Comparison of ENCODE assay signal across 1 cellular context in the genomic region with DNA sequence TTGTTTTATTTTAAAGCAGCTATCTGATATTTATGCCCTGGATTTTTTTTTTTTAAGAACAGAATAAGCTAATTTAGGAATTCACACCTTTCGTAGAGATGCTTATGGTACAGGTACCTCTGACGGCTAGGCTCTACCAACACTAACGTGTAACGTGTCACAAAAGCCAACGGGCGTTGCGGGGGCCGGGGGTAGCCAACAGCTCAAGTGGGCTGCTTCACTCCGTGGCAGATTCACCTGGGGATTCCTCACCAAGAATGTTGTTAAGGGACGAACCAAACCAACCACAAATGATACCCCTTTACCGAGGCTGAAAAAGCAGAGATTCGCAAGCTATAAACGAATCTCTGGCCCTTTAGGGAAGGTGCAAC.
TF ChIP-seq lines count a peak whose summit lies in the region.

No MANE protein-coding gene starts in this region.

TF ChIP-seq in HepG2, 621 proteins besides CTCF, POLR2A, EP300 and RAD21 (continued from another document):
- TF ChIP-seq, protein P1, sequence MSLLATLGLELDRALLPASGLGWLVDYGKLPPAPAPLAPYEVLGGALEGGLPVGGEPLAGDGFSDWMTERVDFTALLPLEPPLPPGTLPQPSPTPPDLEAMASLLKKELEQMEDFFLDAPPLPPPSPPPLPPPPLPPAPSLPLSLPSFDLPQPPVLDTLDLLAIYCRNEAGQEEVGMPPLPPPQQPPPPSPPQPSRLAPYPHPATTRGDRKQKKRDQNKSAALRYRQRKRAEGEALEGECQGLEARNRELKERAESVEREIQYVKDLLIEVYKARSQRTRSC (CRISPR knock-in tag; IDR thresholded peaks at IDR 0.05; ENCODE audit: low read depth), result no peak
- no peak for TF ChIP-seq ISX (CRISPR knock-in tag; conservative IDR thresholded peaks at IDR 0.05)
- TF ChIP-seq NR2F2 (IDR thresholded peaks at IDR 0.05; ENCODE audit: borderline replicate concordance, low read depth), result no peak
- TF ChIP-seq ZNF558 (CRISPR knock-in tag; IDR thresholded peaks at IDR 0.05; ENCODE audit: borderline replicate concordance), result 0 out of 2 replicates have a peak, but pooled peaks have one; percentile 33
- no peak for TF ChIP-seq ARNT2 (CRISPR knock-in tag; IDR thresholded peaks at IDR 0.05; ENCODE audit: low read depth)
- TF ChIP-seq ZNF747 (CRISPR knock-in tag; IDR thresholded peaks at IDR 0.05; ENCODE audit: borderline replicate concordance), result 0 out of 2 replicates have a peak, but pooled peaks have one; percentile 12
- TF ChIP-seq ZNF331 (CRISPR knock-in tag; IDR thresholded peaks at IDR 0.05), result no peak
- TF ChIP-seq, protein P2, sequence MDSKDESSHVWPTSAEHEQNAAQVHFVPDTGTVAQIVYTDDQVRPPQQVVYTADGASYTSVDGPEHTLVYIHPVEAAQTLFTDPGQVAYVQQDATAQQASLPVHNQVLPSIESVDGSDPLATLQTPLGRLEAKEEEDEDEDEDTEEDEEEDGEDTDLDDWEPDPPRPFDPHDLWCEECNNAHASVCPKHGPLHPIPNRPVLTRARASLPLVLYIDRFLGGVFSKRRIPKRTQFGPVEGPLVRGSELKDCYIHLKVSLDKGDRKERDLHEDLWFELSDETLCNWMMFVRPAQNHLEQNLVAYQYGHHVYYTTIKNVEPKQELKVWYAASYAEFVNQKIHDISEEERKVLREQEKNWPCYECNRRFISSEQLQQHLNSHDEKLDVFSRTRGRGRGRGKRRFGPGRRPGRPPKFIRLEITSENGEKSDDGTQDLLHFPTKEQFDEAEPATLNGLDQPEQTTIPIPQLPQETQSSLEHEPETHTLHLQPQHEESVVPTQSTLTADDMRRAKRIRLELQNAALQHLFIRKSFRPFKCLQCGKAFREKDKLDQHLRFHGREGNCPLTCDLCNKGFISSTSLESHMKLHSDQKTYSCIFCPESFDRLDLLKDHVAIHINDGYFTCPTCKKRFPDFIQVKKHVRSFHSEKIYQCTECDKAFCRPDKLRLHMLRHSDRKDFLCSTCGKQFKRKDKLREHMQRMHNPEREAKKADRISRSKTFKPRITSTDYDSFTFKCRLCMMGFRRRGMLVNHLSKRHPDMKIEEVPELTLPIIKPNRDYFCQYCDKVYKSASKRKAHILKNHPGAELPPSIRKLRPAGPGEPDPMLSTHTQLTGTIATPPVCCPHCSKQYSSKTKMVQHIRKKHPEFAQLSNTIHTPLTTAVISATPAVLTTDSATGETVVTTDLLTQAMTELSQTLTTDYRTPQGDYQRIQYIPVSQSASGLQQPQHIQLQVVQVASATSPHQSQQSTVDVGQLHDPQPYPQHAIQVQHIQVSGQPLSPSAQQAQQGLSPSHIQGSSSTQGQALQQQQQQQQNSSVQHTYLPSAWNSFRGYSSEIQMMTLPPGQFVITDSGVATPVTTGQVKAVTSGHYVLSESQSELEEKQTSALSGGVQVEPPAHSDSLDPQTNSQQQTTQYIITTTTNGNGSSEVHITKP (CRISPR knock-in tag; IDR thresholded peaks at IDR 0.05; ENCODE audit: low read depth), result no peak
- TF ChIP-seq ZBTB7A (CRISPR knock-in tag; IDR thresholded peaks at IDR 0.05), result no peak
- TF ChIP-seq ZFAT (CRISPR knock-in tag; conservative IDR thresholded peaks at IDR 0.05), result 0 out of 2 replicates have a peak, but pooled peaks have one; percentile 32
- TF ChIP-seq, protein P3, sequence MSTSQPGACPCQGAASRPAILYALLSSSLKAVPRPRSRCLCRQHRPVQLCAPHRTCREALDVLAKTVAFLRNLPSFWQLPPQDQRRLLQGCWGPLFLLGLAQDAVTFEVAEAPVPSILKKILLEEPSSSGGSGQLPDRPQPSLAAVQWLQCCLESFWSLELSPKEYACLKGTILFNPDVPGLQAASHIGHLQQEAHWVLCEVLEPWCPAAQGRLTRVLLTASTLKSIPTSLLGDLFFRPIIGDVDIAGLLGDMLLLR (CRISPR knock-in tag; IDR thresholded peaks at IDR 0.05), result no peak
